ENCODE assay signal across 8 cellular contexts in the genomic region with DNA sequence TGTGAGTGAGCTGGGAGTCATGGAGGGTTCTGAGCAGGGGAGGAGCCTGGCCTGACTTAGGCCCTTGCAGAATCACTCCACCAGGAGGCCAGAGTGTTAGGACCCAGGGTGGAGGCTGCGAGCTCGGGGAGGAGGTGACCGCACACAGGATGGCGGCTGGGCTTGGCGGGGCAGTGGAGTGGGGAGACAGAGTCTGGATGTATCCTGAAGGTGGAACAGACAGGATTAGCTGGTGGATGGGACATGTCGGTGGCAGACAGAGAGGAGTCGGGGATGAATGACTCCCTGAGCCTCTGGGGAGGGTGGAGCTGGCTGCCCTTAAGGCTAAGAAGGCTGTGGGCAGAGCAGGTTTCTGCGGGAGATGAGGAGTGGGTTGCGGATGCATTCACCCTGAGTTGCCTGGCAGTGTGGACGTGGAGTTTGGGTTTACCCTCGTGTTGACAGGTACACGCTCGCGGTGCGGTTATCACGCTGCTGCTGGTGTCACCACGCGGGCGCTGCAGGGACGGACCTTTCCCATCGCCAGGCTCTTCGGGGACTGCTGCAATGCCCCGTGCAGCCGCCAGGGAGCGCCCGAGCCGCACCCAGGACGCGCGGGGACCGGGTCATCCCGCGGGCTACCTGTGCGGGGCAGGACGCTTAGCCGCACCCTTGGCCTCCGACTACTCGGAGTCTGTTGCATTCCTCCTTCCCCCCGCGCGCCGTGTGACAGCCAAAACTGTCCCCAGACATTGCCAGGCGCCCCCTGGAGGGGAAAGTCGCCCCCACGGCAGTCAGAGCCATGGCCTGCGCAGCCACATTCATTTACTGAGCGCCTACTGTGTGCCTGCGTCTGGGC. TPM values are rescaled to one million over a fixed set of nuclear protein-coding genes. Genes with fewer than 3 reads are reported as not detected.
DNase-seq lines count a peak whose midpoint lies in the region; ATAC-seq and TF ChIP-seq lines count a peak whose summit lies in the region.

No MANE protein-coding gene starts in this region.

- no peak overlapping the region for H3K27ac ChIP-seq in muscle layer of colon (ENCODE audit: low read depth, low read length)

- peaks cover 13% of the 10 kb centered on the region for H3K27me3 Mint-ChIP-seq in endothelial cell (ENCODE audit: unreplicated experiment)

- TF ChIP-seq CTCF in endothelial cell (IDR thresholded peaks at IDR 0.05; ENCODE audit: unreplicated experiment): peak; percentile 98

- H3K36me3 ChIP-seq in muscle layer of colon (ENCODE audit: insufficient read depth, low read length): no peaks in the 10 kb centered on the region

- no peaks in the 10 kb centered on the region for H3K9me3 Mint-ChIP-seq in endothelial cell (ENCODE audit: unreplicated experiment)

- no peaks in the 10 kb centered on the region for H3K4me1 Mint-ChIP-seq in endothelial cell (ENCODE audit: unreplicated experiment)

- H3K27ac Mint-ChIP-seq in endothelial cell (ENCODE audit: unreplicated experiment): no peak overlapping the region

- H3K9me3 ChIP-seq in muscle layer of colon (ENCODE audit: low read length): no peaks in the 10 kb centered on the region

- H3K27me3 ChIP-seq in muscle layer of colon (ENCODE audit: control insufficient read depth in 1 of 2, insufficient read depth in 2 of 2, low read length in 2 of 2): no peaks in the 10 kb centered on the region

- H3K4me3 Mint-ChIP-seq in endothelial cell (ENCODE audit: unreplicated experiment): no peak overlapping the region

- no peak overlapping the region for H3K9ac ChIP-seq in muscle layer of colon (ENCODE audit: low read length)

- no peaks in the 10 kb centered on the region for H3K36me3 Mint-ChIP-seq in endothelial cell (ENCODE audit: low read depth, unreplicated experiment)

- peak; percentile 48 for ATAC-seq in HG03469 (IDR thresholded peaks at IDR 0.05; ENCODE audit: unreplicated experiment)

- peak overlapping the region; percentile 20 to 35 for H3K4me3 ChIP-seq in muscle layer of colon (ENCODE audit: low read depth in 1 of 2, low read length in 2 of 2)

- H3K4me1 ChIP-seq in muscle layer of colon (ENCODE audit: insufficient read depth, low read length): peaks cover 5% of the 10 kb centered on the region

- DNase-seq in NCI-H1694 treated with DMSO at 0.1 percent for 48 hours (lab: John Stamatoyannopoulos, UW) (peak; percentile 12), NCI-H1694 (lab: John Stamatoyannopoulos, UW) (no peak), NOMO-1 treated with dmso at 0.1 percent for 144 hours (lab: John Stamatoyannopoulos, UW; ENCODE audit: unreplicated experiment) (peak; percentile 62), endothelial cell (ENCODE audit: low spot score) (peak; percentile 91)
- DNase-seq in activated CD8-positive, alpha-beta memory T cell treated with anti-CD3 and anti-CD28 coated beads for 48 hours (ENCODE audit: low read depth in 2 of 3, low spot score in 2 of 3): peak in 2 of 3 experiments; percentile 68 to 77
- DNase-seq in stimulated activated CD8-positive, alpha-beta memory T cell treated with anti-CD3 and anti-CD28 coated beads, Interleukin-7, amount 100 ng/mL, for 48 hours (ENCODE audit: extremely low read depth in 1 of 2, low read depth in 1 of 2): peak; percentile 62 to 65

RNA-seq across cellular contexts. Expression of a gene that starts 43.0 kb away (rescaled TPM):
- total RNA-seq in endothelial cell (ENCODE audit: unreplicated experiment): 12.2 TPM
